Comparison of ENCODE assay signal across 8 cellular contexts in the genomic region with DNA sequence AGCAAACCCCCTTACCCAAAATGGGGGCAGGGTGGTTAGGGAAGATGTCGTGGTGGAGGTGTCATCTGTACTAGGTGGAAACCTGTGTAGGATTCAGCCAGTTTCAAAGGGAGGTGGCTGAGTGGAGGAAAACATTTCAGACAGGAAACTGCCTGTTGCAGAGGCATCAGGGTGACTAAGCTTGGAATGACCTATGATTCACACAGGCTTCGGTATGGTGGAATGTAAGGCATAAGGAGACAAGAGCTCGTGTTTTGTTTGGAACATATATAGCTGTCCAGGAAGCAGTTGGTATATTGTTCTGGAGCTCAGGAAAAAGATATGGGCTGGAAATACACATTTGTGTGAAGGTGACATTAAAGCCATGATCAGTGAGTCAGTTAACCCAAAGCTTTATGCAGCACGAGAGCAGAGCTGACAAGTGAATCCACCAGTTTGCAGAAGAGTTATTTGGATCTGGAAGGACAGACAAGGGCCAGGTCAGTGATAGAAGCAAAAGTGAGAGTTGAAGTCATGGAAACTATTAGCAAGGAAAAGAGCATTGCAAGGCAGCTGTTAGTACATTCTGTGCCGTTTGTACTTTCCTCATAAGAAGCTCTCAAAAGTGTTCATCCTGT. TPM values are rescaled to one million over a fixed set of nuclear protein-coding genes. Genes with fewer than 3 reads are reported as not detected.
A peak's percentile ranks its signal among the peaks of the same experiment; 100 is the strongest.
DNase-seq lines count a peak whose midpoint lies in the region; ATAC-seq, FAIRE-seq and TF ChIP-seq lines count a peak whose summit lies in the region.

No MANE protein-coding gene starts in this region.

- FAIRE-seq in G401.6 (lab: Jason Lieb, UNC) (peak; percentile 82), RCC 7860 (lab: Jason Lieb, UNC) (peak; percentile 93)

- TF ChIP-seq CTCF in epithelial cell of proximal tubule (conservative IDR thresholded peaks at IDR 0.05; ENCODE audit: low read depth, low read length), result no peak

- ATAC-seq in HG02678 (IDR thresholded peaks at IDR 0.05; ENCODE audit: unreplicated experiment), result no peak

- intact Hi-C loops in posterior cingulate gyrus (cut with DNase I), result loop anchor here (1.0 kb wide), 1 partner anchor 9 kb away; no protein-coding TSS in a partner anchor

- peak; percentile 94 for DNase-seq in RCC 7860 (ENCODE audit: low spot score)
- peak; percentile 88 for DNase-seq in epithelial cell of proximal tubule (ENCODE audit: low read depth)
- DNase-seq in pulmonary artery endothelial cell (ENCODE audit: low read depth, low spot score), result peak; percentile 97
- DNase-seq in NCI-H524 treated with DMSO at 0.1 percent for 48 hours (lab: John Stamatoyannopoulos, UW), result no peak
- no peak for DNase-seq in COR-L47 (lab: John Stamatoyannopoulos, UW)
- no peak for DNase-seq in posterior cingulate gyrus

- no peak overlapping the region for H3K4me3 ChIP-seq in epithelial cell of proximal tubule (ENCODE audit: low read depth, low read length)

RNA-seq across cellular contexts. Expression of a gene that starts 12.2 kb away (rescaled TPM):
- 7.5 and 10.9 TPM in 2 replicates for total RNA-seq in epithelial cell of proximal tubule
- 5.6 and 9.2 TPM in 2 replicates for total RNA-seq in pulmonary artery endothelial cell

RNA-seq across cellular contexts. Expression of a gene that starts 34.0 kb away (rescaled TPM):
- 12.9 and 43.8 TPM in 2 replicates for total RNA-seq in epithelial cell of proximal tubule
- 18.4 and 24.3 TPM in 2 replicates for total RNA-seq in pulmonary artery endothelial cell

RNA-seq across cellular contexts. Expression of a gene that starts 55.6 kb away (rescaled TPM):
- total RNA-seq in epithelial cell of proximal tubule, result 3.3 and 4.4 TPM in 2 replicates
- 2.7 and 4.0 TPM in 2 replicates for total RNA-seq in pulmonary artery endothelial cell

Comparison
In these comparisons a context has a peak if more than half of its experiments do, and no peak if none do; other contexts are left out.
1. DNase-seq: peak in RCC 7860 (single experiment), epithelial cell of proximal tubule (single experiment) and pulmonary artery endothelial cell (single experiment); none in NCI-H524 treated with DMSO at 0.1 percent for 48 hours (single experiment), COR-L47 (single experiment) and posterior cingulate gyrus (0 of 10).